Comparison of ENCODE assay signal across 8 cellular contexts in genomic region chr21:36319406-36319766, GRCh38. TPM values are rescaled to one million over a fixed set of nuclear protein-coding genes. Genes with fewer than 3 reads are reported as not detected.
DNase-seq lines count a peak whose midpoint lies in the region; ATAC-seq, FAIRE-seq and TF ChIP-seq lines count a peak whose summit lies in the region.
"Not testable (repeated sequence)": the region's sequence is repeated elsewhere in the genome, so short reads cannot be mapped to it uniquely, and the experiment has no call there.

No MANE protein-coding gene starts in this region.

- intact Hi-C loops in GM12878 (cut with micrococcal nuclease; ENCODE audit: unreplicated experiment); left lung (cut with DNase I): not testable (repeated sequence)
- intact Hi-C loops in esophagus muscularis mucosa (cut with DNase I), result loop anchor here (5.0 kb wide), 1 partner anchor 57 kb away; no protein-coding TSS in a partner anchor

- RAD21 ChIA-PET in GM12878 (lab: Charles Lee; ENCODE audit: unreplicated experiment), result interaction anchor here (0.9 to 6.4 kb wide), 15 partner anchors 8 to 193 kb away, joined by 3 to 80 read pairs (median 5); no protein-coding TSS in a partner anchor

- peaks cover 0 to 38% (median 25%) of the 10 kb centered on the region in 11 experiments; a peak in 16 of 22 replicates for H4K20me1 ChIP-seq in BLaER1 treated with 17β-estradiol and CSF1 and Interleukin-3, amounts not matched to agents 10 nM and 100 nM
- not testable (repeated sequence) for H4K20me1 ChIP-seq in GM12878 (ENCODE audit: control insufficient read depth, insufficient read depth)

- SMC1A ChIA-PET in GM12878 (lab: Charles Lee; ENCODE audit: uncharacterized antibody, unreplicated experiment), result interaction anchor here (1.0 to 4.6 kb wide), 15 partner anchors 10 to 165 kb away, joined by 3 to 50 read pairs (median 4); no protein-coding TSS in a partner anchor

- BruUV-seq in GM12878 (replicated peaks; lab: Mats Ljungman, UMichigan), result not testable (repeated sequence)

- not testable (repeated sequence) for TF ChIP-seq CTCF in WI38 (IDR thresholded peaks at IDR 0.05; ENCODE audit: low read depth, low read length); GM12878 (IDR thresholded peaks at IDR 0.05 in 2 of 3, conservative IDR thresholded peaks at IDR 0.05 in 1 of 3; ENCODE audit: control insufficient read depth in 2 of 3, extremely low read depth in 1 of 3, insufficient read depth in 1 of 3, low read depth in 3 of 3, low read length in 3 of 3); esophagus muscularis mucosa (IDR thresholded peaks at IDR 0.05); left lung (IDR thresholded peaks at IDR 0.05); neutrophil (IDR thresholded peaks at IDR 0.05)

- H3K4me1 ChIP-seq in BLaER1 treated with 17β-estradiol and CSF1 and Interleukin-3, amounts not matched to agents 10 nM and 100 nM, result peaks cover 28 to 40% (median 34%) of the 10 kb centered on the region in 10 experiments
- not testable (repeated sequence) for H3K4me1 ChIP-seq in GM12878 (ENCODE audit: control insufficient read depth, insufficient read depth, low read length)
- peaks cover 30 to 42% (median 39%) of the 10 kb centered on the region in 4 donors for H3K4me1 ChIP-seq in esophagus muscularis mucosa
- peaks cover 17 to 40% of the 10 kb centered on the region in 2 donors for H3K4me1 ChIP-seq in left lung
- peaks cover 32 to 37% of the 10 kb centered on the region in 2 experiments for H3K4me1 ChIP-seq in neutrophil (ENCODE audit: control insufficient read depth in 1 of 2, insufficient read depth in 1 of 2, low read depth in 1 of 2, low read length in 1 of 2)
- peaks cover 0 to 33% (median 30%) of the 10 kb centered on the region in 5 donors for H3K4me1 ChIP-seq in subcutaneous abdominal adipose tissue (ENCODE audit: control insufficient read depth in 5 of 5, insufficient read depth in 5 of 5, low read length in 5 of 5)

- H3K27me3 ChIP-seq in BLaER1 treated with 17β-estradiol and CSF1 and Interleukin-3, amounts not matched to agents 10 nM and 100 nM; GM12878 (replicated peaks in 1 of 2; ENCODE audit: control insufficient read depth in 2 of 2, insufficient read depth in 2 of 2, low read length in 1 of 2); esophagus muscularis mucosa; left lung; neutrophil; subcutaneous abdominal adipose tissue (ENCODE audit: control insufficient read depth in 5 of 5, insufficient read depth in 4 of 5, low read length in 5 of 5): not testable (repeated sequence)

- H3K79me2 ChIP-seq in GM12878 (ENCODE audit: control insufficient read depth, insufficient read depth, low read length), result peaks cover 39% of the 10 kb centered on the region

- peak overlapping the region; percentile 90 to 97 (median 94) for H3K9ac ChIP-seq in BLaER1 treated with 17β-estradiol and CSF1 and Interleukin-3, amounts not matched to agents 10 nM and 100 nM
- peak overlapping the region; percentile 74 for H3K9ac ChIP-seq in GM12878 (ENCODE audit: control insufficient read depth, insufficient read depth, low read length)
- peak overlapping the region in 4 of 5 donors; percentile 51 to 76 (median 64) for H3K9ac ChIP-seq in subcutaneous abdominal adipose tissue (ENCODE audit: low read length in 5 of 5)

- TF ChIP-seq POLR2A in GM12878 (IDR thresholded peaks at IDR 0.05; ENCODE audit: low read depth, low read length); esophagus muscularis mucosa (IDR thresholded peaks at IDR 0.05; ENCODE audit: low read depth): not testable (repeated sequence)

- H2AFZ ChIP-seq in GM12878 (ENCODE audit: control insufficient read depth, low read depth, low read length), result peak overlapping the region; percentile 93

- CTCF ChIA-PET in GM12878 (lab: Yijun Ruan, JAX), result interaction anchor here (0.6 to 5.0 kb wide), 10 partner anchors 12 to 169 kb away, joined by 3 to 27 read pairs (median 4); no protein-coding TSS in a partner anchor

- TF ChIP-seq EP300 in GM12878 (IDR thresholded peaks at IDR 0.05; ENCODE audit: borderline replicate concordance in 1 of 2, control insufficient read depth in 1 of 2, low read depth in 2 of 2, low read length in 2 of 2); esophagus muscularis mucosa (IDR thresholded peaks at IDR 0.05): not testable (repeated sequence)

- peaks cover under 1 to 12% (median 8%) of the 10 kb centered on the region in 11 experiments; a peak in 18 of 22 replicates for H3K36me3 ChIP-seq in BLaER1 treated with 17β-estradiol and CSF1 and Interleukin-3, amounts not matched to agents 10 nM and 100 nM
- not testable (repeated sequence) for H3K36me3 ChIP-seq in GM12878 (ENCODE audit: control insufficient read depth in 2 of 2, insufficient read depth in 2 of 2, low read length in 1 of 2); esophagus muscularis mucosa; left lung; neutrophil; subcutaneous abdominal adipose tissue (ENCODE audit: control insufficient read depth in 5 of 5, insufficient read depth in 5 of 5, low read length in 5 of 5)

- POLR2A ChIA-PET in GM12878 (lab: Charles Lee), result interaction anchor here (0.6 to 5.1 kb wide), 14 partner anchors 10 to 166 kb away, joined by 3 to 56 read pairs (median 5); no protein-coding TSS in a partner anchor

- not testable (repeated sequence) for FAIRE-seq in GM12878 (lab: Jason Lieb, UNC)

- not testable (repeated sequence) for DNase-seq in Jurkat, Clone E6-1 (ENCODE audit: low read depth, low spot score); GM12878 (ENCODE audit: low read depth, low spot score); esophagus muscularis mucosa (ENCODE audit: extremely low spot score); left lung

- H3K4me2 ChIP-seq in BLaER1 treated with 17β-estradiol and CSF1 and Interleukin-3, amounts not matched to agents 10 nM and 100 nM, result peak overlapping the region; percentile 32 to 84 (median 67); a peak in 21 of 22 replicates
- H3K4me2 ChIP-seq in GM12878 (ENCODE audit: control insufficient read depth, insufficient read depth), result peak overlapping the region; percentile 70

- not testable (repeated sequence) for H3K9me3 ChIP-seq in BLaER1 treated with 17β-estradiol and CSF1 and Interleukin-3, amounts not matched to agents 10 nM and 100 nM (replicated peaks in 1 of 11); GM12878 (replicated peaks; ENCODE audit: control insufficient read depth, insufficient read depth, low read length); esophagus muscularis mucosa; left lung; neutrophil; subcutaneous abdominal adipose tissue (ENCODE audit: control insufficient read depth in 5 of 5, low read length in 5 of 5)

- not testable (repeated sequence) for TF ChIP-seq RAD21 in GM12878 (IDR thresholded peaks at IDR 0.05; ENCODE audit: insufficient read depth, low read depth, low read length)

- ATAC-seq in GM12878, left lung: not testable (repeated sequence)

- H3K27ac ChIP-seq in BLaER1 treated with 17β-estradiol and CSF1 and Interleukin-3, amounts not matched to agents 10 nM and 100 nM, result peak overlapping the region; percentile 73 to 98 (median 92)
- peak overlapping the region; percentile 81 for H3K27ac ChIP-seq in GM12878 (ENCODE audit: control insufficient read depth, insufficient read depth)
- H3K27ac ChIP-seq in esophagus muscularis mucosa (replicated peaks in 1 of 4), result peak overlapping the region; percentile 94 to 99 (median 98)
- H3K27ac ChIP-seq in left lung, result peak overlapping the region; percentile 98 to 99
- H3K27ac ChIP-seq in neutrophil, result peak overlapping the region; percentile 97
- peak overlapping the region; percentile 99 for H3K27ac ChIP-seq in subcutaneous abdominal adipose tissue (ENCODE audit: low read depth, low read length)

- WGBS in GM12878 (ENCODE audit: insufficient coverage, insufficient replicate concordance, low lambda C conversion rate, missing lambda C conversion rate), result 63% methylated on average over 17 of the region's 17 CpGs
- WGBS in esophagus muscularis mucosa, result 42% methylated on average over 17 of the region's 17 CpGs

- in situ Hi-C loops in GM12878 (cut with MboI), result not testable (repeated sequence)

- peak overlapping the region; percentile 38 to 96 (median 84); a peak in 19 of 20 replicates for H3K4me3 ChIP-seq in BLaER1 treated with 17β-estradiol and CSF1 and Interleukin-3, amounts not matched to agents 10 nM and 100 nM
- peak overlapping the region; percentile 44 for H3K4me3 ChIP-seq in Jurkat, Clone E6-1 (ENCODE audit: low read length)
- H3K4me3 ChIP-seq in WI38 (ENCODE audit: low read depth, low read length), result peak overlapping the region; percentile 45
- H3K4me3 ChIP-seq in GM12878, result peak overlapping the region; percentile 81
- H3K4me3 ChIP-seq in esophagus muscularis mucosa, result peak overlapping the region; percentile 85 to 96 (median 89)
- H3K4me3 ChIP-seq in left lung, result peak overlapping the region; percentile 71 to 80
- H3K4me3 ChIP-seq in neutrophil (ENCODE audit: low read depth in 1 of 2, low read length in 1 of 2), result peak overlapping the region; percentile 79 to 90
- H3K4me3 ChIP-seq in subcutaneous abdominal adipose tissue (ENCODE audit: low read depth in 1 of 5, low read length in 5 of 5), result peak overlapping the region; percentile 64 to 94 (median 86)

RNA-seq across cellular contexts. Expression of gene MORC3, which starts 0.6 kb away (rescaled TPM):
- polyA plus RNA-seq in Jurkat, Clone E6-1 (2012; ENCODE audit: insufficient read depth, insufficient read length), result 14.8 TPM
- total RNA-seq in GM12878 (2013; cell fraction: nucleolus; rRNA removed), result 132 and 142 TPM in 2 replicates
- 18.7 and 20.5 TPM in 2 replicates for total RNA-seq in GM12878 (2014; rRNA removed)
- 29.9 and 31.6 TPM in 2 replicates for total RNA-seq in GM12878 (2014; rRNA removed; fragmentation: Illumina TruSeq; extraction: Trizol)
- total RNA-seq in GM12878 (2021), result 15.8 and 16.2 TPM in 2 replicates
- 6.5 TPM for polyA plus RNA-seq in GM12878 (2011; ENCODE audit: low read depth)
- 22.6 and 40.2 TPM in 2 replicates for polyA plus RNA-seq in GM12878 (2011; rRNA removed)
- polyA plus RNA-seq in GM12878 (2011; cell fraction: cytosol; rRNA removed), result 5.8 and 7.3 TPM in 2 replicates
- polyA plus RNA-seq in GM12878 (2011; cell fraction: nucleus; rRNA removed), result 18.8 and 19.7 TPM in 2 replicates
- 9.3 and 15.2 TPM in 2 replicates for polyA plus RNA-seq in GM12878 (2012)
- polyA plus RNA-seq in GM12878 (2014; fragmentation: Illumina TruSeq; extraction: Trizol), result 19.1 and 24.4 TPM in 2 replicates
- polyA plus RNA-seq in GM12878 (2014; fragmentation: Nextera tagmentation; extraction: Ambion mirVana), result 1 to 10 TPM; 5.5 to 7.1 TPM
- 13.1 and 16.8 TPM in 2 replicates for polyA plus RNA-seq in GM12878 (2014; rRNA removed)
- 10 to 100 TPM; 13.1 to 15.2 TPM for polyA plus RNA-seq in GM12878 (2016; fragmentation: Nextera tagmentation; extraction: Ambion mirVana)
- polyA minus RNA-seq in GM12878 (2011; rRNA and poly(A)+ RNA removed), result 16.0 and 28.6 TPM in 2 replicates
- polyA minus RNA-seq in GM12878 (2011; cell fraction: cytosol; rRNA and poly(A)+ RNA removed), result 7.9 TPM in 2 replicates
- 17.8 and 22.4 TPM in 2 replicates for polyA minus RNA-seq in GM12878 (2011; cell fraction: nucleus; rRNA and poly(A)+ RNA removed)
- total RNA-seq in esophagus muscularis mucosa, result 10 to 100 TPM; 32.0 to 41.9 (median 39.2) TPM
- total RNA-seq in left lung, result 10 to 100 TPM; 25.6 to 37.7 TPM
